In the genomic region with DNA sequence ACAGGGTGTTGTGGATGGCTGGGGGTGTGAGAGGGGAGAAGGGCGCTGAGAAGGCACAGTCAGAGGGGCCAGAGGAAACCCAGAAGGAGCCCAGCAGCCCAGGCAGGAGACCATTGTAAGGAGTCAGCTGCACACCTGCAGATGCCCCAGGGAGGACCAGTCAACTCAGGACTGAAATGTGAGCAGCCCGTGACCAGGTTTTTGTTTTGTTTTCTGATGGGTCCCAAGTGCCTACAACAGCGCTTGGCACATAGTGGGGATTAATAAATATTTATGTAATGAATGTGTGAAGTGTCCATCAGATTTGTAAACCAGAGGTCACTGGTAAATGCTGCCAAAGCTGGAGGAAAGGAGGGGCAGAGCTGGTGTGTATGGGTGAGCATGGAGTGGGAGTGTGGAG, we compare ENCODE assay signal across 1 cellular context.
TF ChIP-seq lines count a peak whose summit lies in the region.

No MANE protein-coding gene starts in this region.

TF ChIP-seq in GM12878, 131 proteins besides CTCF, POLR2A, EP300 and RAD21 (continued from another document):
- TF ChIP-seq, protein P1, sequence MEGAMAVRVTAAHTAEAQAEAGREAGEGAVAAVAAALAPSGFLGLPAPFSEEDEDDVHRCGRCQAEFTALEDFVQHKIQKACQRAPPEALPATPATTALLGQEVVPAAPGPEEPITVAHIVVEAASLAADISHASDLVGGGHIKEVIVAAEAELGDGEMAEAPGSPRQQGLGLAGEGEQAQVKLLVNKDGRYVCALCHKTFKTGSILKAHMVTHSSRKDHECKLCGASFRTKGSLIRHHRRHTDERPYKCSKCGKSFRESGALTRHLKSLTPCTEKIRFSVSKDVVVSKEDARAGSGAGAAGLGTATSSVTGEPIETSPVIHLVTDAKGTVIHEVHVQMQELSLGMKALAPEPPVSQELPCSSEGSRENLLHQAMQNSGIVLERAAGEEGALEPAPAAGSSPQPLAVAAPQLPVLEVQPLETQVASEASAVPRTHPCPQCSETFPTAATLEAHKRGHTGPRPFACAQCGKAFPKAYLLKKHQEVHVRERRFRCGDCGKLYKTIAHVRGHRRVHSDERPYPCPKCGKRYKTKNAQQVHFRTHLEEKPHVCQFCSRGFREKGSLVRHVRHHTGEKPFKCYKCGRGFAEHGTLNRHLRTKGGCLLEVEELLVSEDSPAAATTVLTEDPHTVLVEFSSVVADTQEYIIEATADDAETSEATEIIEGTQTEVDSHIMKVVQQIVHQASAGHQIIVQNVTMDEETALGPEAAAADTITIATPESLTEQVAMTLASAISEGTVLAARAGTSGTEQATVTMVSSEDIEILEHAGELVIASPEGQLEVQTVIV (IDR thresholded peaks at IDR 0.05; ENCODE audit: borderline replicate concordance, partially characterized antibody) = no peak
- no peak for TF ChIP-seq ZNF622 (IDR thresholded peaks at IDR 0.05)
- TF ChIP-seq, protein P2, sequence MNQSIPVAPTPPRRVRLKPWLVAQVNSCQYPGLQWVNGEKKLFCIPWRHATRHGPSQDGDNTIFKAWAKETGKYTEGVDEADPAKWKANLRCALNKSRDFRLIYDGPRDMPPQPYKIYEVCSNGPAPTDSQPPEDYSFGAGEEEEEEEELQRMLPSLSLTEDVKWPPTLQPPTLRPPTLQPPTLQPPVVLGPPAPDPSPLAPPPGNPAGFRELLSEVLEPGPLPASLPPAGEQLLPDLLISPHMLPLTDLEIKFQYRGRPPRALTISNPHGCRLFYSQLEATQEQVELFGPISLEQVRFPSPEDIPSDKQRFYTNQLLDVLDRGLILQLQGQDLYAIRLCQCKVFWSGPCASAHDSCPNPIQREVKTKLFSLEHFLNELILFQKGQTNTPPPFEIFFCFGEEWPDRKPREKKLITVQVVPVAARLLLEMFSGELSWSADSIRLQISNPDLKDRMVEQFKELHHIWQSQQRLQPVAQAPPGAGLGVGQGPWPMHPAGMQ (IDR thresholded peaks at IDR 0.05; ENCODE audit: borderline replicate concordance) = no peak
- TF ChIP-seq, protein P3, sequence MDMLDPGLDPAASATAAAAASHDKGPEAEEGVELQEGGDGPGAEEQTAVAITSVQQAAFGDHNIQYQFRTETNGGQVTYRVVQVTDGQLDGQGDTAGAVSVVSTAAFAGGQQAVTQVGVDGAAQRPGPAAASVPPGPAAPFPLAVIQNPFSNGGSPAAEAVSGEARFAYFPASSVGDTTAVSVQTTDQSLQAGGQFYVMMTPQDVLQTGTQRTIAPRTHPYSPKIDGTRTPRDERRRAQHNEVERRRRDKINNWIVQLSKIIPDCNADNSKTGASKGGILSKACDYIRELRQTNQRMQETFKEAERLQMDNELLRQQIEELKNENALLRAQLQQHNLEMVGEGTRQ (IDR thresholded peaks at IDR 0.05; ENCODE audit: borderline replicate concordance, low read depth, low read length) = no peak
- 0 out of 2 replicates have a peak, but pooled peaks have one; percentile 22 for TF ChIP-seq GABPA (IDR thresholded peaks at IDR 0.05; ENCODE audit: low read depth)
- TF ChIP-seq RUNX3 (IDR thresholded peaks at IDR 0.05; ENCODE audit: low read length) = peak; percentile 26; the same call in 1 of the 2 replicates
- TF ChIP-seq, protein P4, sequence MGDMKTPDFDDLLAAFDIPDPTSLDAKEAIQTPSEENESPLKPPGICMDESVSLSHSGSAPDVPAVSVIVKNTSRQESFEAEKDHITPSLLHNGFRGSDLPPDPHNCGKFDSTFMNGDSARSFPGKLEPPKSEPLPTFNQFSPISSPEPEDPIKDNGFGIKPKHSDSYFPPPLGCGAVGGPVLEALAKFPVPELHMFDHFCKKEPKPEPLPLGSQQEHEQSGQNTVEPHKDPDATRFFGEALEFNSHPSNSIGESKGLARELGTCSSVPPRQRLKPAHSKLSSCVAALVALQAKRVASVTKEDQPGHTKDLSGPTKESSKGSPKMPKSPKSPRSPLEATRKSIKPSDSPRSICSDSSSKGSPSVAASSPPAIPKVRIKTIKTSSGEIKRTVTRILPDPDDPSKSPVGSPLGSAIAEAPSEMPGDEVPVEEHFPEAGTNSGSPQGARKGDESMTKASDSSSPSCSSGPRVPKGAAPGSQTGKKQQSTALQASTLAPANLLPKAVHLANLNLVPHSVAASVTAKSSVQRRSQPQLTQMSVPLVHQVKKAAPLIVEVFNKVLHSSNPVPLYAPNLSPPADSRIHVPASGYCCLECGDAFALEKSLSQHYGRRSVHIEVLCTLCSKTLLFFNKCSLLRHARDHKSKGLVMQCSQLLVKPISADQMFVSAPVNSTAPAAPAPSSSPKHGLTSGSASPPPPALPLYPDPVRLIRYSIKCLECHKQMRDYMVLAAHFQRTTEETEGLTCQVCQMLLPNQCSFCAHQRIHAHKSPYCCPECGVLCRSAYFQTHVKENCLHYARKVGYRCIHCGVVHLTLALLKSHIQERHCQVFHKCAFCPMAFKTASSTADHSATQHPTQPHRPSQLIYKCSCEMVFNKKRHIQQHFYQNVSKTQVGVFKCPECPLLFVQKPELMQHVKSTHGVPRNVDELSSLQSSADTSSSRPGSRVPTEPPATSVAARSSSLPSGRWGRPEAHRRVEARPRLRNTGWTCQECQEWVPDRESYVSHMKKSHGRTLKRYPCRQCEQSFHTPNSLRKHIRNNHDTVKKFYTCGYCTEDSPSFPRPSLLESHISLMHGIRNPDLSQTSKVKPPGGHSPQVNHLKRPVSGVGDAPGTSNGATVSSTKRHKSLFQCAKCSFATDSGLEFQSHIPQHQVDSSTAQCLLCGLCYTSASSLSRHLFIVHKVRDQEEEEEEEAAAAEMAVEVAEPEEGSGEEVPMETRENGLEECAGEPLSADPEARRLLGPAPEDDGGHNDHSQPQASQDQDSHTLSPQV (IDR thresholded peaks at IDR 0.05) = no peak
- TF ChIP-seq MTA3 (IDR thresholded peaks at IDR 0.05; ENCODE audit: borderline replicate concordance, low read length) = no peak
- TF ChIP-seq ZBED1 (IDR thresholded peaks at IDR 0.05; ENCODE audit: borderline replicate concordance) = no peak
- 0 out of 2 replicates have a peak, but pooled peaks have one; percentile 25 for TF ChIP-seq FOXM1 (IDR thresholded peaks at IDR 0.05; ENCODE audit: low read depth, low read length)
- TF ChIP-seq JUNB (IDR thresholded peaks at IDR 0.05) = peak; percentile 77
- TF ChIP-seq GATAD2B (conservative IDR thresholded peaks at IDR 0.05; ENCODE audit: low read depth) = no peak
- TF ChIP-seq KDM1A (IDR thresholded peaks at IDR 0.05; ENCODE audit: borderline replicate concordance) = no peak
- TF ChIP-seq, protein P5, sequence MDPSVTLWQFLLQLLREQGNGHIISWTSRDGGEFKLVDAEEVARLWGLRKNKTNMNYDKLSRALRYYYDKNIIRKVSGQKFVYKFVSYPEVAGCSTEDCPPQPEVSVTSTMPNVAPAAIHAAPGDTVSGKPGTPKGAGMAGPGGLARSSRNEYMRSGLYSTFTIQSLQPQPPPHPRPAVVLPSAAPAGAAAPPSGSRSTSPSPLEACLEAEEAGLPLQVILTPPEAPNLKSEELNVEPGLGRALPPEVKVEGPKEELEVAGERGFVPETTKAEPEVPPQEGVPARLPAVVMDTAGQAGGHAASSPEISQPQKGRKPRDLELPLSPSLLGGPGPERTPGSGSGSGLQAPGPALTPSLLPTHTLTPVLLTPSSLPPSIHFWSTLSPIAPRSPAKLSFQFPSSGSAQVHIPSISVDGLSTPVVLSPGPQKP (IDR thresholded peaks at IDR 0.05; ENCODE audit: low read depth, low read length) = no peak
TF ChIP-seq in GM12878: peak in this region for 9.
